In the genomic region with DNA sequence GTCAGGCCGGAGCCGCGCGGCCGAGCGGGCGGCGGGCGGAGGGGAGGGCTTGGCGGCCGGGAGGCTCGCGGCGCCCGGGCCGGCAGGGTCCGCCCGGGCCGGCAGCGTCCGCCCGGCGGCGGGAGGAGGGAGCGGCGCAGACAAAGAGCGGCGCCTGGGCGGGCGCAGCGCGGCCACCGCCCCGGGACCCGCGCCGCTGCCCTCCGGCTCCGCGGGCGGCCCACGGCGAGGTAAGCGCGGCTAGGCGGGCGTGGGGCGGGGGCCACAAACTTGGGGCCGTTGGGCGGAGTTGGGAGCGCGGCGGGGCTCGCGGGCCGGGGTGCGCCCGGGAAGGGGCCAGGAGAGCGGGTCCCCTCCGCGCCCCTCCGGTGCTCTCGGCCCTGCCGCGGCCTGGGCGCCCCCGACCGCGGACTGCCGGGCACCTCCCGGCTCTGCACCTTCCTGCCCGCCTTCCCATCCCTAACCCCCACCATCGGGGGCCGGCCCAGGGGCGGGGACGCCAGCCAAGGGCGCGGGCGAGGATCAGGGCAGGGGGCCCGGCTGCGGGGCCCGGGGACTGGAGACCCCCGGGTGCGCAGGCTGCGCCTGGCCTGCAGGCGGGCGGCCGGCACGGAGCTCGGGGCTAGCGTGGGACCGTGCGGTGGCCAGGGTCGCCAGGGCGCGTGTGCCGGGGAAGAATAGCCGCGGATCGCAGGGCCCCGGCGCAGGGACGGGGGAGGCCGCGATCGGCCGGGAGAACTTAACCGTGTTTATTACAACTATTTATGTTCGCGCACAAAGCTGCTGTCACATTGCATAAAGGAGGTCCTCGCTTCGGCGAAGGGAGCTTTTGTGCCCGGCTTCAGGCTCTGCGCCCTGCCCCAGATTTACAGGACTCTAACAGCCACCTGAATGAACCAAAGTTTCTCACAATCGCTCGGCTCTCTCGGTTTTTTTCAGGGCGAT, we compare ENCODE assay signal across 8 cellular contexts. TPM values are rescaled to one million over a fixed set of nuclear protein-coding genes. Genes with fewer than 3 reads are reported as not detected.
DNase-seq lines count a peak whose midpoint lies in the region; ATAC-seq, FAIRE-seq and TF ChIP-seq lines count a peak whose summit lies in the region.

NCK2 (plus strand) TSS at position 4 of the 945 bp plus-strand sequence. CDS start 110,152 bp downstream, outside the sequence.

- peak; percentile 16 for ATAC-seq in GM21737 (IDR thresholded peaks at IDR 0.05; ENCODE audit: unreplicated experiment)

- peaks cover 50% of the 10 kb centered on the region for H3K79me2 ChIP-seq in KMS-11 (ENCODE audit: insufficient read depth, low read depth)

- H3K27ac ChIP-seq in KMS-11 = peak within 1 kb of the TSS; percentile 52; the same call in 1 of the 2 replicates

- TF ChIP-seq CTCF in KMS-11 (conservative IDR thresholded peaks at IDR 0.05; ENCODE audit: low read depth, low read length) = no peak
- TF ChIP-seq CTCF in fibroblast of the aortic adventitia (IDR thresholded peaks at IDR 0.05; ENCODE audit: insufficient read depth, low read length) = no peak
- no peak for TF ChIP-seq CTCF in nephron progenitor cell (IDR thresholded peaks at IDR 0.05)

- peak; percentile 14 for DNase-seq in NCI-H2107 treated with DMSO at 0.1 percent for 48 hours (lab: John Stamatoyannopoulos, UW; ENCODE audit: unreplicated experiment)
- DNase-seq in NCI-H2107 (lab: John Stamatoyannopoulos, UW) = no peak
- DNase-seq in activated T-helper 2 cell treated with anti-CD3 and anti-CD28 coated beads, Interferon-gamma antibody, Interleukin-2, Interleukin-4, amounts not matched to agents 10 μg/mL and 5 μg/mL and 100 μg/mL, durations not matched to agents 14 hours and 24 hours and 36 hours (ENCODE audit: low spot score) = no peak
- peak; percentile 34 for DNase-seq in fibroblast of the aortic adventitia (ENCODE audit: low read depth)
- peak; percentile 62 for DNase-seq in nephron progenitor cell
- DNase-seq in RCC 7860 (ENCODE audit: low spot score) = no peak

- peak within 1 kb of the TSS; percentile 95 for H3K27ac Mint-ChIP-seq in activated T-helper 2 cell treated with anti-CD3 and anti-CD28 coated beads, Interferon-gamma antibody, Interleukin-2, Interleukin-4, amounts not matched to agents 10 μg/mL and 5 μg/mL and 100 μg/mL, durations not matched to agents 14 hours and 24 hours and 36 hours
- peak within 1 kb of the TSS; percentile 88 for H3K27ac Mint-ChIP-seq in nephron progenitor cell

- H3K27me3 Mint-ChIP-seq in activated T-helper 2 cell treated with anti-CD3 and anti-CD28 coated beads, Interferon-gamma antibody, Interleukin-2, Interleukin-4, amounts not matched to agents 10 μg/mL and 5 μg/mL and 100 μg/mL, durations not matched to agents 14 hours and 24 hours and 36 hours (ENCODE audit: low read depth) = no peaks in the 10 kb centered on the region
- H3K27me3 Mint-ChIP-seq in nephron progenitor cell (ENCODE audit: low read depth, poor library complexity) = peaks cover 20% of the 10 kb centered on the region

- H3K27me3 ChIP-seq in KMS-11 (ENCODE audit: insufficient read depth, low read depth) = no peaks in the 10 kb centered on the region

- H3K4me1 Mint-ChIP-seq in activated T-helper 2 cell treated with anti-CD3 and anti-CD28 coated beads, Interferon-gamma antibody, Interleukin-2, Interleukin-4, amounts not matched to agents 10 μg/mL and 5 μg/mL and 100 μg/mL, durations not matched to agents 14 hours and 24 hours and 36 hours (ENCODE audit: low read depth) = peaks cover 67% of the 10 kb centered on the region
- peaks cover 47% of the 10 kb centered on the region for H3K4me1 Mint-ChIP-seq in nephron progenitor cell

- peaks cover 6% of the 10 kb centered on the region for H3K9me3 Mint-ChIP-seq in activated T-helper 2 cell treated with anti-CD3 and anti-CD28 coated beads, Interferon-gamma antibody, Interleukin-2, Interleukin-4, amounts not matched to agents 10 μg/mL and 5 μg/mL and 100 μg/mL, durations not matched to agents 14 hours and 24 hours and 36 hours
- peaks cover 11% of the 10 kb centered on the region for H3K9me3 Mint-ChIP-seq in nephron progenitor cell

- H2AFZ ChIP-seq in KMS-11 (ENCODE audit: low read depth) = peak within 1 kb of the TSS; percentile 45

- H3K4me1 ChIP-seq in KMS-11 (ENCODE audit: low read depth, poor library complexity, severe bottlenecking) = peaks cover 38% of the 10 kb centered on the region

- H3K36me3 Mint-ChIP-seq in activated T-helper 2 cell treated with anti-CD3 and anti-CD28 coated beads, Interferon-gamma antibody, Interleukin-2, Interleukin-4, amounts not matched to agents 10 μg/mL and 5 μg/mL and 100 μg/mL, durations not matched to agents 14 hours and 24 hours and 36 hours (ENCODE audit: low read depth) = peaks cover 41% of the 10 kb centered on the region
- peaks cover 22% of the 10 kb centered on the region for H3K36me3 Mint-ChIP-seq in nephron progenitor cell (ENCODE audit: low read depth)

- H3K4me3 ChIP-seq in KMS-11 (IDR thresholded peaks at IDR 0.05; ENCODE audit: insufficient read depth, low read depth, low read length) (peak within 1 kb of the TSS; percentile 79), fibroblast of the aortic adventitia (ENCODE audit: low read depth, low read length) (peak within 1 kb of the TSS; percentile 76)

- no peak for FAIRE-seq in RCC 7860 (lab: Jason Lieb, UNC)

- H3K36me3 ChIP-seq in KMS-11 (ENCODE audit: insufficient read depth) = no peaks in the 10 kb centered on the region

- intact Hi-C loops in activated T-helper 2 cell treated with anti-CD3 and anti-CD28 coated beads, Interferon-gamma antibody, Interleukin-2, Interleukin-4, amounts not matched to agents 10 μg/mL and 5 μg/mL and 100 μg/mL, durations not matched to agents 14 hours and 24 hours and 36 hours (cut with micrococcal nuclease) = loop anchor here (5.0 kb wide), 1 partner anchor 168 kb away; no protein-coding TSS in a partner anchor

- H3K9ac ChIP-seq in KMS-11 = peak within 1 kb of the TSS; percentile 69

- H3K4me2 ChIP-seq in KMS-11 = peak within 1 kb of the TSS; percentile 91

- H4K20me1 ChIP-seq in KMS-11 (ENCODE audit: insufficient read depth) = no peaks in the 10 kb centered on the region

- H3K4me3 Mint-ChIP-seq in activated T-helper 2 cell treated with anti-CD3 and anti-CD28 coated beads, Interferon-gamma antibody, Interleukin-2, Interleukin-4, amounts not matched to agents 10 μg/mL and 5 μg/mL and 100 μg/mL, durations not matched to agents 14 hours and 24 hours and 36 hours (ENCODE audit: low read depth) = peak within 1 kb of the TSS; percentile 89
- peak within 1 kb of the TSS; percentile 95 for H3K4me3 Mint-ChIP-seq in nephron progenitor cell

RNA-seq across cellular contexts. Expression of gene NCK2, which starts in this region (rescaled TPM):
- 72.4 and 73.9 TPM in 2 replicates for total RNA-seq in activated T-helper 2 cell treated with anti-CD3 and anti-CD28 coated beads, Interferon-gamma antibody, Interleukin-2, Interleukin-4, amounts not matched to agents 10 μg/mL and 5 μg/mL and 100 μg/mL, durations not matched to agents 14 hours and 24 hours and 36 hours
- 9.4 and 12.2 TPM in 2 replicates for total RNA-seq in fibroblast of the aortic adventitia (ENCODE audit: low replicate concordance)

Comparison
In these comparisons a context has a peak if more than half of its experiments do, and no peak if none do; other contexts are left out.
1. DNase-seq: peak in NCI-H2107 treated with DMSO at 0.1 percent for 48 hours (single experiment), fibroblast of the aortic adventitia (single experiment) and nephron progenitor cell (single experiment); none in NCI-H2107 (single experiment), activated T-helper 2 cell treated with anti-CD3 and anti-CD28 coated beads, Interferon-gamma antibody, Interleukin-2, Interleukin-4, amounts not matched to agents 10 μg/mL and 5 μg/mL and 100 μg/mL, durations not matched to agents 14 hours and 24 hours and 36 hours (single experiment) and RCC 7860 (single experiment).